1 cellular context compared by ENCODE assay signal in genomic region chr7:6271694-6272371, GRCh38.
TF ChIP-seq lines count a peak whose summit lies in the region.

No MANE protein-coding gene starts in this region.

TF ChIP-seq in HEK293, 187 proteins besides CTCF, POLR2A, EP300 and RAD21 (continued from another document):
- TF ChIP-seq PATZ1 (tag by site-specific recombination; IDR thresholded peaks at IDR 0.05), result peak; percentile 45
- peak; percentile 33; the same call in 1 of the 2 replicates for TF ChIP-seq PRDM4 (tag by site-specific recombination; IDR thresholded peaks at IDR 0.05)
- TF ChIP-seq ZNF560 (tag by site-specific recombination; IDR thresholded peaks at IDR 0.05; ENCODE audit: borderline replicate concordance), result no peak
- peak; percentile 22; the same call in 1 of the 2 replicates for TF ChIP-seq SP2 (tag by site-specific recombination; IDR thresholded peaks at IDR 0.05)
- peak; percentile 37; the same call in 1 of the 2 replicates for TF ChIP-seq ZBTB11 (tag by site-specific recombination; conservative IDR thresholded peaks at IDR 0.05; ENCODE audit: low read depth)
- no peak for TF ChIP-seq ZNF266 (tag by site-specific recombination; IDR thresholded peaks at IDR 0.05; ENCODE audit: low read depth)
- no peak for TF ChIP-seq ZNF585B (tag by site-specific recombination; IDR thresholded peaks at IDR 0.05)
- 0 out of 2 replicates have a peak, but pooled peaks have one; percentile 12 for TF ChIP-seq EGR2 (tag by site-specific recombination; IDR thresholded peaks at IDR 0.05; ENCODE audit: low read depth)
